ENCODE assay signal across 27 cellular contexts in genomic region chr5:107230367-107230766, GRCh38.
"Had no signal": no experiment of that assay in that cellular context is flagged by ENCODE, and none has a peak within 500 bp of the region (broad histone marks: within the 10 kb centered on the region; RNA-seq: fewer than 3 reads in every experiment).

No MANE protein-coding gene starts in this region.

- DNase-seq: colonic mucosa; effector CD8-positive, alpha-beta T cell; endodermal cell; foreskin fibroblast; gastrocnemius medialis; heart right ventricle; hippocampal formation; mucosa of descending colon; naive thymus-derived CD4-positive, alpha-beta T cell; nephron progenitor cell; occipital lobe; ovary; posterior cingulate gyrus; psoas muscle; spleen; stimulated activated CD4-positive, alpha-beta T cell treated with anti-CD3 and anti-CD28 coated beads, Interleukin-4, amount 100 ng/mL, for 4 hours; stimulated activated naive CD8-positive, alpha-beta T cell treated with anti-CD3 and anti-CD28 coated beads, Interleukin-15, Interleukin-2, amounts not matched to agents 100 U/mL and 50 U/mL, for 24 hours; substantia nigra; testis; tibial artery; upper lobe of left lung had no signal

- H3K9me3 ChIP-seq: colonic mucosa, gastrocnemius medialis, mucosa of descending colon, ovary, psoas muscle, testis, tibial artery, upper lobe of left lung had no signal

- H3K27me3 ChIP-seq: colonic mucosa, gastrocnemius medialis, heart right ventricle, ovary, spleen, testis, tibial artery, upper lobe of left lung had no signal

- H3K27ac ChIP-seq: colonic mucosa, epithelial cell of prostate, gastrocnemius medialis, heart right ventricle, ovary, psoas muscle, skin epidermis, spleen, testis, tibial artery, upper lobe of left lung had no signal

- H3K36me3 ChIP-seq: colonic mucosa, gastrocnemius medialis, heart right ventricle, ovary, spleen, tibial artery, upper lobe of left lung had no signal

- ATAC-seq: esophagus mucosa; gastrocnemius medialis; mucosa of descending colon; naive thymus-derived CD4-positive, alpha-beta T cell; psoas muscle; right cardiac atrium; stimulated activated memory B cell treated with anti-CD40 and anti-IgM and Interleukin-4, amounts not matched to agents 10 μg/mL and 1 μg/mL and 100 μg/mL, for 72 hours; stimulated activated naive CD8-positive, alpha-beta T cell treated with anti-CD3 and anti-CD28 coated beads, Interleukin-15, Interleukin-2, amounts not matched to agents 100 U/mL and 50 U/mL, for 24 hours had no signal

- H3K4me1 ChIP-seq: colonic mucosa, gastrocnemius medialis, heart right ventricle, psoas muscle, spleen, testis, tibial artery, upper lobe of left lung had no signal

- H3K4me3 ChIP-seq: colonic mucosa, gastrocnemius medialis, heart right ventricle, lung, mucosa of descending colon, ovary, psoas muscle, skin epidermis, spleen, testis, tibial artery, upper lobe of left lung had no signal
